ENCODE assay signal across 33 cellular contexts in the genomic region with DNA sequence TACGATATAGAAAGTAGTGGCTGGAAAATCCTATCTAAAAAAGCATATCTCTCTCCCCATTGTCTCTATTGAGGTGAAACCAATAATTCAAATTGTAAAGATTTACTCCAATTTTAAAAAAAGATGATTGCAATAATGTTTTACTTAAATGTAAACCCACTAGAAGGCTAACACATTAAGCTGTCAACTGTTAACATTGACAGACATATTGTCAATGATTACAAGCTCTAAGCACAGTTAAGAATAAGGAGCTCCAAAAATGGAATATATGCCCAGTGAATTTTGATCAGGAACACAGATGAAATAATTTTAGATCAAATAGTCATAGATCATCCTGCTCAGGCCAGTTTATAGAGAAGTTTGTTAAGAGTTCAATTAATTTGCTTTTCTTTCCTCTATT.
"Had no signal": no experiment of that assay in that cellular context is flagged by ENCODE, and none has a peak within 500 bp of the region (broad histone marks: within the 10 kb centered on the region; RNA-seq: fewer than 3 reads in every experiment).

No MANE protein-coding gene starts in this region.

- FAIRE-seq: astrocyte, bronchial epithelial cell had no signal

- H3K36me3 ChIP-seq: adrenal gland, ascending aorta, brain microvascular endothelial cell, breast epithelium, cardiac muscle cell had no signal

- ATAC-seq: activated naive CD4-positive, alpha-beta T cell treated with anti-CD3 and anti-CD28 coated beads, Interleukin-2, amount 50 U/mL, for 72 hours; activated naive CD8-positive, alpha-beta T cell treated with anti-CD3 and anti-CD28 coated beads, Interleukin-2, amount 50 U/mL, for 24 hours; activated T-cell treated with anti-CD3 and anti-CD28 coated beads, Interleukin-2, amount 50 U/mL, for 4 hours; activated T-cell treated with anti-CD3 and anti-CD28 coated beads, Interleukin-2, amount 50 U/mL, for 72 hours; activated T-helper 17 cell treated with anti-CD3 and anti-CD28 coated beads, Interleukin-2, amount 50 U/mL, for 72 hours; body of pancreas had no signal

- H3K27me3 ChIP-seq: adrenal gland, ascending aorta, body of pancreas, brain microvascular endothelial cell, breast epithelium, cardiac muscle cell had no signal

- DNase-seq: activated effector memory CD4-positive, alpha-beta T cell treated with anti-CD3 and anti-CD28 coated beads, Interleukin-2, amount 50 U/mL, for 16 hours; activated effector memory CD4-positive, alpha-beta T cell treated with Interleukin-2 at 50 U/mL for 16 hours; activated gamma-delta T cell; activated gamma-delta T cell treated with Interleukin-2 at 50 U/mL for 16 hours; activated naive CD4-positive, alpha-beta T cell; activated naive CD4-positive, alpha-beta T cell treated with anti-CD3 and anti-CD28 coated beads for 36 hours; activated naive CD4-positive, alpha-beta T cell treated with anti-CD3 and anti-CD28 coated beads, Interleukin-2, amount 10 ng/mL, durations not matched to agents 7 days and 5 days; activated naive CD4-positive, alpha-beta T cell treated with anti-CD3 and anti-CD28 coated beads, Interleukin-2, amount 50 U/mL, for 16 hours; activated naive CD4-positive, alpha-beta T cell treated with Interleukin-2 at 50 U/mL for 16 hours; activated naive CD8-positive, alpha-beta T cell treated with anti-CD3 and anti-CD28 coated beads for 36 hours; activated naive CD8-positive, alpha-beta T cell treated with anti-CD3 and anti-CD28 coated beads, Interleukin-2, amount 10 ng/mL, durations not matched to agents 7 days and 5 days; activated naive CD8-positive, alpha-beta T cell treated with anti-CD3 and anti-CD28 coated beads, Interleukin-2, amount 50 U/mL, for 24 hours; activated T-cell treated with anti-CD3 and anti-CD28 coated beads, Interleukin-2, amount 50 U/mL, for 24 hours; activated T-cell treated with anti-CD3 and anti-CD28 coated beads, Interleukin-2, amount 50 U/mL, for 4 hours; activated T-cell treated with anti-CD3 and anti-CD28 coated beads, Interleukin-2, amount 50 U/mL, for 48 hours; activated T-cell treated with anti-CD3 and anti-CD28 coated beads, Interleukin-2, amount 50 U/mL, for 72 hours; adrenal gland; amniotic stem cell; amygdala; anterior cingulate cortex; aorta; body of pancreas; brain microvascular endothelial cell; caudate nucleus; central memory CD4-positive, alpha-beta T cell; cerebellar nuclear complex had no signal

- H3K9me3 ChIP-seq: adrenal gland, ascending aorta, body of pancreas, breast epithelium had no signal

- H3K27ac ChIP-seq: adrenal gland, ascending aorta, body of pancreas, brain microvascular endothelial cell, breast epithelium, cardiac muscle cell had no signal

- H3K4me3 ChIP-seq: adrenal gland, ascending aorta, body of pancreas, breast epithelium, cardiac muscle cell had no signal
